36 cellular contexts compared by ENCODE assay signal in the genomic region with DNA sequence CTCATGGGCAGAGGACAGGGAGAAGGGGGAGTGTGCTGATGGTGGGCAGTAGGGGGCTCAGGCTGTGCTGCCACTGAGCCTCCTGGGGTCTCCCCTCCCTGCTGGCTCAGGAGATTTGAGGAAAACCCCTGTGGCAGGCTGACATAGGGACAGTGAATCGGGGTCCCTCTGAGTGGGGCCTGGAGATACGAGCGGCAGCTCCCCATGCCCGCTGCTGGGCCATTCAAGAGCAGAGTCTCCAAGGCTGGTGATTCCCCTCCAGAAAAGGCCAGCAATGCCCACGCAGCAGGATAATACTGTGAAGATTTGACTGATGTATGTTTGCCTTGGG.
"Had no signal": no experiment of that assay in that cellular context is flagged by ENCODE, and none has a peak within 500 bp of the region (broad histone marks: within the 10 kb centered on the region; RNA-seq: fewer than 3 reads in every experiment).

No MANE protein-coding gene starts in this region.

- H3K4me1 Mint-ChIP-seq: activated CD4-positive, alpha-beta memory T cell treated with anti-CD3 and anti-CD28 coated beads, Interleukin-2, amount 10 ng/mL, durations not matched to agents 7 days and 5 days; activated CD4-positive, alpha-beta T cell treated with anti-CD3 and anti-CD28 coated beads for 36 hours; activated CD4-positive, alpha-beta T cell treated with anti-CD3 and anti-CD28 coated beads, Interleukin-2, amount 10 ng/mL, durations not matched to agents 7 days and 5 days; activated CD8-positive, alpha-beta memory T cell treated with anti-CD3 and anti-CD28 coated beads, Interleukin-2, amount 10 ng/mL, durations not matched to agents 7 days and 5 days; activated naive CD4-positive, alpha-beta T cell treated with anti-CD3 and anti-CD28 coated beads, Interleukin-2, amount 10 ng/mL, durations not matched to agents 7 days and 5 days; activated naive CD4-positive, alpha-beta T cell treated with anti-CD3 and anti-CD28 coated beads, Interleukin-2, amount 50 U/mL, for 24 hours; activated naive CD8-positive, alpha-beta T cell treated with anti-CD3 and anti-CD28 coated beads, Interleukin-2, amount 10 ng/mL, durations not matched to agents 7 days and 5 days; activated naive CD8-positive, alpha-beta T cell treated with anti-CD3 and anti-CD28 coated beads, Interleukin-2, amount 50 U/mL, for 24 hours had no signal

- H3K4me3 Mint-ChIP-seq: activated CD4-positive, alpha-beta memory T cell treated with anti-CD3 and anti-CD28 coated beads, Interleukin-2, amount 10 ng/mL, durations not matched to agents 7 days and 5 days; activated CD4-positive, alpha-beta T cell treated with anti-CD3 and anti-CD28 coated beads for 36 hours; activated CD4-positive, alpha-beta T cell treated with anti-CD3 and anti-CD28 coated beads, Interleukin-2, amount 10 ng/mL, durations not matched to agents 7 days and 5 days; activated CD8-positive, alpha-beta memory T cell treated with anti-CD3 and anti-CD28 coated beads, Interleukin-2, amount 10 ng/mL, durations not matched to agents 7 days and 5 days; activated CD8-positive, alpha-beta T cell treated with anti-CD3 and anti-CD28 coated beads, Interleukin-2, amount 10 ng/mL, durations not matched to agents 7 days and 5 days; activated naive CD4-positive, alpha-beta T cell treated with anti-CD3 and anti-CD28 coated beads, Interleukin-2, amount 10 ng/mL, durations not matched to agents 7 days and 5 days; activated naive CD4-positive, alpha-beta T cell treated with anti-CD3 and anti-CD28 coated beads, Interleukin-2, amount 50 U/mL, for 24 hours; activated naive CD8-positive, alpha-beta T cell; activated naive CD8-positive, alpha-beta T cell treated with anti-CD3 and anti-CD28 coated beads, Interleukin-2, amount 10 ng/mL, durations not matched to agents 7 days and 5 days; activated naive CD8-positive, alpha-beta T cell treated with anti-CD3 and anti-CD28 coated beads, Interleukin-2, amount 50 U/mL, for 24 hours; activated T-cell treated with anti-CD3 and anti-CD28 coated beads, Interleukin-2, amount 50 U/mL, for 24 hours; T-helper 1 cell treated with Interleukin-12 subunit alpha and Interleukin-12 subunit beta and Interleukin-4 antibody, amounts not matched to agents 30 μg/mL and 1 μg/mL, for 36 hours; T-helper 2 cell treated with Interferon-gamma antibody and Interleukin-4, amounts not matched to agents 5 μg/mL and 100 μg/mL, for 36 hours; WTC11 had no signal

- DNase-seq: activated CD4-positive, alpha-beta memory T cell treated with anti-CD3 and anti-CD28 coated beads, Interleukin-2, amount 10 ng/mL, durations not matched to agents 7 days and 5 days; activated CD4-positive, alpha-beta T cell treated with anti-CD3 and anti-CD28 coated beads for 1 hour; activated CD4-positive, alpha-beta T cell treated with anti-CD3 and anti-CD28 coated beads for 36 hours; activated CD4-positive, alpha-beta T cell treated with anti-CD3 and anti-CD28 coated beads for 48 hours; activated CD4-positive, alpha-beta T cell treated with anti-CD3 and anti-CD28 coated beads, Interleukin-2, amount 10 ng/mL, durations not matched to agents 7 days and 5 days; activated CD4-positive, alpha-beta T cell treated with anti-CD3 and anti-CD28 coated beads, Interleukin-2, amount 50 U/mL, for 48 hours; activated CD4-positive, CD25-positive, alpha-beta regulatory T cell; activated CD8-positive, alpha-beta memory T cell treated with anti-CD3 and anti-CD28 coated beads for 24 hours; activated CD8-positive, alpha-beta memory T cell treated with anti-CD3 and anti-CD28 coated beads, Interleukin-2, amount 10 ng/mL, durations not matched to agents 7 days and 5 days; activated CD8-positive, alpha-beta memory T cell treated with anti-CD3 and anti-CD28 coated beads, Interleukin-2, amount 50 U/mL, for 48 hours; activated CD8-positive, alpha-beta T cell treated with anti-CD3 and anti-CD28 coated beads, Interleukin-2, amount 10 ng/mL, durations not matched to agents 7 days and 5 days; activated effector memory CD4-positive, alpha-beta T cell treated with Interleukin-2 at 50 U/mL for 16 hours; activated gamma-delta T cell; activated naive CD4-positive, alpha-beta T cell treated with anti-CD3 and anti-CD28 coated beads, Interleukin-2, amount 10 ng/mL, durations not matched to agents 7 days and 5 days; activated naive CD4-positive, alpha-beta T cell treated with Interleukin-2 at 50 U/mL for 16 hours; activated naive CD8-positive, alpha-beta T cell treated with anti-CD3 and anti-CD28 coated beads, Interleukin-2, amount 10 ng/mL, durations not matched to agents 7 days and 5 days; activated naive CD8-positive, alpha-beta T cell treated with anti-CD3 and anti-CD28 coated beads, Interleukin-2, amount 50 U/mL, for 24 hours; activated T-cell treated with anti-CD3 and anti-CD28 coated beads, Interleukin-2, amount 50 U/mL, for 24 hours; activated T-cell treated with anti-CD3 and anti-CD28 coated beads, Interleukin-2, amount 50 U/mL, for 48 hours; amygdala; anterior cingulate cortex; brain microvascular endothelial cell; central memory CD4-positive, alpha-beta T cell; T-helper 1 cell; T-helper 2 cell; T-helper 9 cell; WERI-Rb-1 had no signal

- H3K4me1 ChIP-seq: ascending aorta, breast epithelium had no signal

- H3K36me3 Mint-ChIP-seq: activated CD8-positive, alpha-beta memory T cell treated with anti-CD3 and anti-CD28 coated beads, Interleukin-2, amount 10 ng/mL, durations not matched to agents 7 days and 5 days; activated naive CD4-positive, alpha-beta T cell treated with anti-CD3 and anti-CD28 coated beads, Interleukin-2, amount 10 ng/mL, durations not matched to agents 7 days and 5 days; activated naive CD8-positive, alpha-beta T cell; activated naive CD8-positive, alpha-beta T cell treated with anti-CD3 and anti-CD28 coated beads, Interleukin-2, amount 10 ng/mL, durations not matched to agents 7 days and 5 days had no signal

- H3K27me3 ChIP-seq: ascending aorta, brain microvascular endothelial cell had no signal

- H3K4me3 ChIP-seq: ascending aorta, breast epithelium had no signal

- H3K27ac Mint-ChIP-seq: activated CD4-positive, alpha-beta memory T cell treated with anti-CD3 and anti-CD28 coated beads, Interleukin-2, amount 10 ng/mL, durations not matched to agents 7 days and 5 days; activated CD4-positive, alpha-beta T cell treated with anti-CD3 and anti-CD28 coated beads for 36 hours; activated CD4-positive, alpha-beta T cell treated with anti-CD3 and anti-CD28 coated beads, Interleukin-2, amount 10 ng/mL, durations not matched to agents 7 days and 5 days; activated CD8-positive, alpha-beta memory T cell treated with anti-CD3 and anti-CD28 coated beads, Interleukin-2, amount 10 ng/mL, durations not matched to agents 7 days and 5 days; activated CD8-positive, alpha-beta T cell treated with anti-CD3 and anti-CD28 coated beads, Interleukin-2, amount 10 ng/mL, durations not matched to agents 7 days and 5 days; activated naive CD4-positive, alpha-beta T cell treated with anti-CD3 and anti-CD28 coated beads, Interleukin-2, amount 10 ng/mL, durations not matched to agents 7 days and 5 days; activated naive CD4-positive, alpha-beta T cell treated with anti-CD3 and anti-CD28 coated beads, Interleukin-2, amount 50 U/mL, for 24 hours; activated naive CD8-positive, alpha-beta T cell; activated naive CD8-positive, alpha-beta T cell treated with anti-CD3 and anti-CD28 coated beads, Interleukin-2, amount 10 ng/mL, durations not matched to agents 7 days and 5 days; activated naive CD8-positive, alpha-beta T cell treated with anti-CD3 and anti-CD28 coated beads, Interleukin-2, amount 50 U/mL, for 24 hours; activated T-cell treated with anti-CD3 and anti-CD28 coated beads, Interleukin-2, amount 50 U/mL, for 24 hours; activated T-helper 2 cell treated with anti-CD3 and anti-CD28 coated beads, Interferon-gamma antibody, Interleukin-2, Interleukin-4, amounts not matched to agents 10 μg/mL and 5 μg/mL and 100 μg/mL, durations not matched to agents 14 hours and 24 hours and 36 hours; T-helper 1 cell treated with Interleukin-12 subunit alpha and Interleukin-12 subunit beta and Interleukin-4 antibody, amounts not matched to agents 30 μg/mL and 1 μg/mL, for 36 hours; T-helper 2 cell treated with Interferon-gamma antibody and Interleukin-4, amounts not matched to agents 5 μg/mL and 100 μg/mL, for 36 hours; WTC11 had no signal

- H3K36me3 ChIP-seq: ascending aorta, brain microvascular endothelial cell, breast epithelium, WERI-Rb-1 had no signal

- H3K27ac ChIP-seq: ascending aorta, brain microvascular endothelial cell, breast epithelium, WERI-Rb-1 had no signal

- H3K9me3 ChIP-seq: ascending aorta had no signal

- H3K27me3 Mint-ChIP-seq: activated naive CD4-positive, alpha-beta T cell treated with anti-CD3 and anti-CD28 coated beads, Interleukin-2, amount 50 U/mL, for 24 hours had no signal

- ATAC-seq: activated CD4-positive, alpha-beta T cell treated with anti-CD3 and anti-CD28 coated beads for 36 hours; activated CD4-positive, CD25-positive, alpha-beta regulatory T cell treated with anti-CD3 and anti-CD28 coated beads, Interleukin-2, amount 50 U/mL, for 24 hours; activated CD8-positive, alpha-beta memory T cell treated with anti-CD3 and anti-CD28 coated beads, Interleukin-2, amount 10 ng/mL, durations not matched to agents 7 days and 5 days; activated CD8-positive, alpha-beta T cell treated with anti-CD3 and anti-CD28 coated beads, Interleukin-2, amount 10 ng/mL, durations not matched to agents 7 days and 5 days; activated naive CD8-positive, alpha-beta T cell treated with anti-CD3 and anti-CD28 coated beads, Interleukin-2, amount 50 U/mL, for 24 hours; WTC11 had no signal
